Comparison of ENCODE assay signal across 9 cellular contexts in genomic region chr18:48955528-48956261, GRCh38. TPM values are rescaled to one million over a fixed set of nuclear protein-coding genes. Genes with fewer than 3 reads are reported as not detected.
A peak's percentile ranks its signal among the peaks of the same experiment; 100 is the strongest.
DNase-seq lines count a peak whose midpoint lies in the region; ATAC-seq lines count a peak whose summit lies in the region.
"Had no signal": no experiment of that assay in that cellular context is flagged by ENCODE, and none has a peak within 500 bp of the region (broad histone marks: within the 10 kb centered on the region; RNA-seq: fewer than 3 reads in every experiment).

No MANE protein-coding gene starts in this region.

- ATAC-seq in CD4-positive, CD25-positive, alpha-beta regulatory T cell (ENCODE audit: low read depth in 2 of 2), result no peak

- no peaks in the 10 kb centered on the region for H3K36me3 Mint-ChIP-seq in CD4-positive, CD25-positive, alpha-beta regulatory T cell
- H3K36me3 Mint-ChIP-seq in activated T-cell treated with anti-CD3 and anti-CD28 coated beads, Interleukin-2, amount 50 U/mL, for 24 hours (ENCODE audit: low read depth), result no peaks in the 10 kb centered on the region
- H3K36me3 Mint-ChIP-seq: memory B cell had no signal

- H3K9me3 Mint-ChIP-seq in CD4-positive, CD25-positive, alpha-beta regulatory T cell, result no peaks in the 10 kb centered on the region
- no peaks in the 10 kb centered on the region for H3K9me3 Mint-ChIP-seq in activated T-cell treated with anti-CD3 and anti-CD28 coated beads, Interleukin-2, amount 50 U/mL, for 24 hours
- H3K9me3 Mint-ChIP-seq: memory B cell had no signal

- H3K9me3 ChIP-seq in CD4-positive, CD25-positive, alpha-beta regulatory T cell (ENCODE audit: control insufficient read depth in 2 of 2, low read length in 2 of 2), result no peaks in the 10 kb centered on the region
- H3K9me3 ChIP-seq in esophagus (ENCODE audit: control insufficient read depth in 2 of 2, insufficient read depth in 1 of 2, low read depth in 1 of 2, low read length in 1 of 2), result no peaks in the 10 kb centered on the region

- H3K4me3 Mint-ChIP-seq in CD4-positive, CD25-positive, alpha-beta regulatory T cell, result peak overlapping the region in 2 of 4 donors; percentile 3
- H3K4me3 Mint-ChIP-seq in activated T-cell treated with anti-CD3 and anti-CD28 coated beads, Interleukin-2, amount 50 U/mL, for 24 hours, result no peak overlapping the region
- H3K4me3 Mint-ChIP-seq: memory B cell had no signal

- no peaks in the 10 kb centered on the region for H3K36me3 ChIP-seq in CD4-positive, CD25-positive, alpha-beta regulatory T cell (ENCODE audit: control insufficient read depth, insufficient read depth, low read length)
- H3K36me3 ChIP-seq in esophagus (ENCODE audit: control insufficient read depth in 2 of 2, insufficient read depth in 2 of 2, low read length in 1 of 2), result no peaks in the 10 kb centered on the region

- no peaks in the 10 kb centered on the region for H3K27me3 ChIP-seq in CD4-positive, CD25-positive, alpha-beta regulatory T cell (ENCODE audit: control insufficient read depth, insufficient read depth, low read length)
- no peaks in the 10 kb centered on the region for H3K27me3 ChIP-seq in esophagus (ENCODE audit: control insufficient read depth in 1 of 2, insufficient read depth in 2 of 2, low read length in 2 of 2)

- peaks cover 11 to 37% (median 24%) of the 10 kb centered on the region in 4 donors for H3K4me1 Mint-ChIP-seq in CD4-positive, CD25-positive, alpha-beta regulatory T cell
- peaks cover 22% of the 10 kb centered on the region for H3K4me1 Mint-ChIP-seq in activated T-cell treated with anti-CD3 and anti-CD28 coated beads, Interleukin-2, amount 50 U/mL, for 24 hours (ENCODE audit: low read depth)

- H3K27ac ChIP-seq in CD4-positive, CD25-positive, alpha-beta regulatory T cell (ENCODE audit: insufficient read depth, low read length, poor library complexity, severe bottlenecking), result no peak overlapping the region
- peak overlapping the region; percentile 84 to 89 for H3K27ac ChIP-seq in esophagus (ENCODE audit: low read depth in 2 of 2, low read length in 1 of 2)

- WGBS in esophagus, 2 donors, result 42 to 43% methylated on average over 9 of the region's 9 CpGs

- H3K4me3 ChIP-seq in CD4-positive, CD25-positive, alpha-beta regulatory T cell (ENCODE audit: low read depth, low read length), result peak overlapping the region; percentile 5
- H3K4me3 ChIP-seq in esophagus (ENCODE audit: low read depth in 1 of 2, low read length in 2 of 2), result no peak overlapping the region

- DNase-seq in CD4-positive, CD25-positive, alpha-beta regulatory T cell, result no peak
- DNase-seq in OCI-M1 (lab: John Stamatoyannopoulos, UW), result peak; percentile 56
- peak; percentile 63 for DNase-seq in non-pigmented ciliary epithelial cell (ENCODE audit: low read depth)
- DNase-seq in activated naive CD4-positive, alpha-beta T cell treated with Interleukin-2 at 50 U/mL for 16 hours, result no peak
- DNase-seq in NCI-H2107 (lab: John Stamatoyannopoulos, UW), result no peak
- DNase-seq in GM19240 (ENCODE audit: insufficient read length, low spot score), result no peak
- no peak for DNase-seq in activated T-cell treated with anti-CD3 and anti-CD28 coated beads, Interleukin-2, amount 50 U/mL, for 24 hours

- H3K27ac Mint-ChIP-seq in CD4-positive, CD25-positive, alpha-beta regulatory T cell, result peak overlapping the region; percentile 13 to 60 (median 41)
- H3K27ac Mint-ChIP-seq in activated T-cell treated with anti-CD3 and anti-CD28 coated beads, Interleukin-2, amount 50 U/mL, for 24 hours, result no peak overlapping the region
- H3K27ac Mint-ChIP-seq: memory B cell had no signal

- H3K27me3 Mint-ChIP-seq in CD4-positive, CD25-positive, alpha-beta regulatory T cell, result peaks cover 7% of the 10 kb centered on the region
- no peaks in the 10 kb centered on the region for H3K27me3 Mint-ChIP-seq in activated T-cell treated with anti-CD3 and anti-CD28 coated beads, Interleukin-2, amount 50 U/mL, for 24 hours

- peaks cover 26% of the 10 kb centered on the region for H3K4me1 ChIP-seq in CD4-positive, CD25-positive, alpha-beta regulatory T cell (ENCODE audit: control insufficient read depth, insufficient read depth, low read length, poor library complexity, severe bottlenecking)
- peaks cover 0 to 10% of the 10 kb centered on the region in 2 donors for H3K4me1 ChIP-seq in esophagus (ENCODE audit: control insufficient read depth in 2 of 2, insufficient read depth in 2 of 2, low read length in 1 of 2)

RNA-seq across cellular contexts. Expression of gene SMAD7, which starts 4.9 kb away (rescaled TPM):
- total RNA-seq in CD4-positive, CD25-positive, alpha-beta regulatory T cell, result 64.0 TPM
- 1 to 10 TPM; 1.7 to 7.2 (median 6.3) TPM for polyA plus RNA-seq in CD4-positive, CD25-positive, alpha-beta regulatory T cell
- 1 to 10 TPM; 3.5 to 4.4 TPM for polyA plus RNA-seq in esophagus

Comparison
In these comparisons a context has a peak if more than half of its experiments do, and no peak if none do; other contexts are left out.
1. DNase-seq: peak in OCI-M1 (single experiment) and non-pigmented ciliary epithelial cell (single experiment); none in CD4-positive, CD25-positive, alpha-beta regulatory T cell (0 of 3), activated naive CD4-positive, alpha-beta T cell treated with Interleukin-2 at 50 U/mL for 16 hours (single experiment), NCI-H2107 (single experiment), GM19240 (single experiment) and activated T-cell treated with anti-CD3 and anti-CD28 coated beads, Interleukin-2, amount 50 U/mL, for 24 hours (single experiment).